Comparison of ENCODE assay signal across 26 cellular contexts in the genomic region with DNA sequence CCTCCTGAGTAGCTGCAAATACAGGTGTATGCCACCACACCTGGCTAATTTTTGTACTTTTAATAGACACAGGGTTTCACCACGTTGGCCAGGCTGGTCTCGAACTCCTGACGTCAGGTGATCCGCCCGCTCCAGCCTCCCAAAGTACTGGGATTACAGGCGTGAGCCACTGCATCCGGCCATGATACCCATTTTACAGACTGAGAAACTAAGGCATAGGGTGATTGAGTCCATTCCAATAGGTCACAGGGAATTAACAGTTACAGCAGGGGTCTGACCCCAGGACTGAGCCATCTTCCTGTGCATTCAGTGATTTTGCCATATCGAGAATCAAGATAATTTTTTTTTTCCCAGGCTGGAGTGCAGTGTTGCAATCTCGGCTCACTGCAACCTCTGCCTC.
"Had no signal": no experiment of that assay in that cellular context is flagged by ENCODE, and none has a peak within 500 bp of the region (broad histone marks: within the 10 kb centered on the region; RNA-seq: fewer than 3 reads in every experiment).

No MANE protein-coding gene starts in this region.

- H3K36me3 ChIP-seq: heart right ventricle, left lung, lower lobe of right lung, neural progenitor cell, neutrophil, ovary, sigmoid colon, spleen, tibial nerve, upper lobe of left lung, vagina had no signal

- DNase-seq: heart right ventricle; islet precursor cell; left cardiac atrium; left lung; lower lobe of right lung; mammary epithelial cell; mesenchymal stem cell; naive B cell; natural killer cell; nephron progenitor cell; occipital lobe; right cardiac atrium; sigmoid colon; small intestine; spleen; stimulated activated CD4-positive, alpha-beta T cell treated with anti-CD3 and anti-CD28 coated beads, Interleukin-4, amount 100 ng/mL, for 24 hours; stimulated activated naive CD4-positive, alpha-beta T cell; substantia nigra; upper lobe of left lung had no signal

- FAIRE-seq: small intestine had no signal

- ATAC-seq: heart right ventricle; left cardiac atrium; left lung; lower lobe of right lung; natural killer cell; right cardiac atrium; stimulated activated effector memory CD8-positive, alpha-beta T cell treated with anti-CD3 and anti-CD28 coated beads, Interleukin-12 subunit alpha, Interleukin-12 subunit beta, amount 100 ng/mL, for 72 hours had no signal

- H3K9ac ChIP-seq: neural progenitor cell had no signal

- H3K27ac ChIP-seq: heart right ventricle, hepatocyte, left lung, lower lobe of right lung, neural progenitor cell, neutrophil, ovary, sigmoid colon, spleen, tibial nerve, upper lobe of left lung, vagina had no signal

- H3K27me3 ChIP-seq: hepatocyte, neural progenitor cell, ovary, upper lobe of left lung, vagina had no signal

- H3K4me2 ChIP-seq: hepatocyte, neural progenitor cell had no signal

- H3K4me3 ChIP-seq: heart right ventricle, hepatocyte, left lung, lower lobe of right lung, neural progenitor cell, ovary, sigmoid colon, spleen, tibial nerve, upper lobe of left lung, vagina had no signal

- H2AFZ ChIP-seq: hepatocyte, neural progenitor cell had no signal

- H3K9me3 ChIP-seq: heart right ventricle, left lung, lower lobe of right lung, neutrophil, ovary, sigmoid colon, spleen, tibial nerve, upper lobe of left lung, vagina had no signal

- H3K4me1 ChIP-seq: heart right ventricle, left lung, lower lobe of right lung, sigmoid colon, spleen, tibial nerve, upper lobe of left lung, vagina had no signal

- H3K79me2 ChIP-seq: hepatocyte had no signal
